In genomic region chr1:204334455-204334854, GRCh38 we compare ENCODE assay signal across 8 cellular contexts.
"Had no signal": no experiment of that assay in that cellular context is flagged by ENCODE, and none has a peak within 500 bp of the region (broad histone marks: within the 10 kb centered on the region; RNA-seq: fewer than 3 reads in every experiment).

No MANE protein-coding gene starts in this region.

- H3K36me3 ChIP-seq: HAP-1 had no signal

- H3K4me3 ChIP-seq: GM23248, GM23338, HAP-1 had no signal

- H3K9me3 ChIP-seq: HAP-1 had no signal

- H3K27ac ChIP-seq: GM23248 had no signal

- DNase-seq: GM23248, GOT3, H7, H9, HCEC 1CT, HFFc6 had no signal

- H3K4me1 ChIP-seq: HAP-1 had no signal
